ENCODE assay signal across 32 cellular contexts in the genomic region with DNA sequence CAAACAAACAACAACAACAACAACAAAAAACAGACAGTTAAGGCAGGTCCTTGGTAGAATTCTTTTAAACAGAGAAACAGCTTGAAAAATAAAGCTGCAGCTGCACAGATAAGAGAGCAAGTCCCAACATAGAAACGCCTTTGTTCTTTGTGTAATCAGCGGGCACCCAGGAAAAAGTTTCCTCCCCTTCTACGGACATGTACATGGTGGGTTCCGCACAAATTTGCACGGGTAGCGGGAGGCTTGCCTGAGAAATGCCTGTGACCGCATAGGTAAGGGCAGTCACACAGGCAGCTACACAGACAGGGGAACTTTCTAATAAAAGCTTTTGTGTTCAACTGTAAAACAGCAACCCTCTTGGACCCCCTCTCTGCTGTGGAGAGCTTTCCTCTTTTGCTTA. TPM values are rescaled to one million over a fixed set of nuclear protein-coding genes. Genes with fewer than 3 reads are reported as not detected.
"Had no signal": no experiment of that assay in that cellular context is flagged by ENCODE, and none has a peak within 500 bp of the region (broad histone marks: within the 10 kb centered on the region; RNA-seq: fewer than 3 reads in every experiment).

No MANE protein-coding gene starts in this region.

- H3K27ac Mint-ChIP-seq: mesothelial cell of epicardium; naive B cell; natural killer cell treated with Interleukin-12 subunit alpha and Interleukin-12 subunit beta and Interleukin-15 and Interleukin-18, amount 100 ng/mL, for 72 hours; stimulated activated memory B cell treated with anti-CD40 and anti-IgM and Interleukin-4, amounts not matched to agents 10 μg/mL and 1 μg/mL and 100 μg/mL, for 72 hours had no signal

- ATAC-seq: foreskin keratinocyte; gastroesophageal sphincter; heart left ventricle; left lung; mucosa of descending colon; natural killer cell treated with Interleukin-12 subunit alpha and Interleukin-12 subunit beta and Interleukin-15 and Interleukin-18, amount 100 ng/mL, for 72 hours; stimulated activated memory B cell treated with anti-CD40 and anti-IgM and Interleukin-4, amounts not matched to agents 10 μg/mL and 1 μg/mL and 100 μg/mL, for 72 hours; stimulated activated naive CD8-positive, alpha-beta T cell treated with anti-CD3 and anti-CD28 coated beads, Interleukin-15, Interleukin-2, amounts not matched to agents 100 U/mL and 50 U/mL, for 24 hours; upper lobe of right lung had no signal

- H3K4me3 ChIP-seq: coronary artery, esophagus muscularis mucosa, gastroesophageal sphincter, heart left ventricle, hepatocyte, left lung, mucosa of descending colon, prostate gland, right atrium auricular region, skin epidermis, spleen, thoracic aorta, transverse colon, upper lobe of right lung, uterus had no signal

- H3K36me3 ChIP-seq: esophagus muscularis mucosa, gastroesophageal sphincter, heart left ventricle, left lung, prostate gland, right atrium auricular region, spleen, thoracic aorta, transverse colon, upper lobe of right lung, uterus had no signal

- H3K9me3 ChIP-seq: gastroesophageal sphincter, left lung, mucosa of descending colon, prostate gland, thoracic aorta, transverse colon, upper lobe of right lung, uterus had no signal

- H3K4me3 Mint-ChIP-seq: mesothelial cell of epicardium; naive B cell; natural killer cell treated with Interleukin-12 subunit alpha and Interleukin-12 subunit beta and Interleukin-15 and Interleukin-18, amount 100 ng/mL, for 72 hours; stimulated activated memory B cell treated with anti-CD40 and anti-IgM and Interleukin-4, amounts not matched to agents 10 μg/mL and 1 μg/mL and 100 μg/mL, for 72 hours had no signal

- H3K27ac ChIP-seq: coronary artery, esophagus muscularis mucosa, foreskin keratinocyte, gastroesophageal sphincter, heart left ventricle, hepatocyte, left lung, prostate gland, right atrium auricular region, skin epidermis, spleen, thoracic aorta, transverse colon, upper lobe of right lung, uterus had no signal

- H3K9me3 Mint-ChIP-seq: natural killer cell treated with Interleukin-12 subunit alpha and Interleukin-12 subunit beta and Interleukin-15 and Interleukin-18, amount 100 ng/mL, for 72 hours had no signal

- DNase-seq: dermis blood vessel endothelial cell; effector memory CD4-positive, alpha-beta T cell; foreskin keratinocyte; heart left ventricle; kidney; left lung; mesenchymal stem cell; mucosa of descending colon; naive B cell; spleen; stimulated activated CD4-positive, alpha-beta T cell treated with anti-CD3 and anti-CD28 coated beads, Interleukin-4, amount 100 ng/mL, for 4 hours; stimulated activated naive CD8-positive, alpha-beta T cell treated with anti-CD3 and anti-CD28 coated beads, Interleukin-15, Interleukin-2, amounts not matched to agents 100 U/mL and 50 U/mL, for 24 hours; transverse colon; upper lobe of right lung; uterus had no signal

- H3K36me3 Mint-ChIP-seq: mesothelial cell of epicardium; natural killer cell treated with Interleukin-12 subunit alpha and Interleukin-12 subunit beta and Interleukin-15 and Interleukin-18, amount 100 ng/mL, for 72 hours had no signal

- H3K27me3 ChIP-seq: esophagus muscularis mucosa, foreskin keratinocyte, gastroesophageal sphincter, heart left ventricle, hepatocyte, left lung, right atrium auricular region, spleen, transverse colon, upper lobe of right lung, uterus had no signal

- H3K4me1 Mint-ChIP-seq: mesothelial cell of epicardium; naive B cell; stimulated activated memory B cell treated with anti-CD40 and anti-IgM and Interleukin-4, amounts not matched to agents 10 μg/mL and 1 μg/mL and 100 μg/mL, for 72 hours had no signal

- H3K4me1 ChIP-seq: esophagus muscularis mucosa, foreskin keratinocyte, gastroesophageal sphincter, left lung, prostate gland, right atrium auricular region, spleen, transverse colon, upper lobe of right lung, uterus had no signal

RNA-seq across cellular contexts. Expression of a gene that starts 25.7 kb away (rescaled TPM):
- total RNA-seq: dermis blood vessel endothelial cell; endothelial cell of umbilical vein; epithelial cell of proximal tubule; esophagus muscularis mucosa; fibroblast of lung; foreskin keratinocyte; gastroesophageal sphincter; heart left ventricle; hepatocyte; kidney; left lung; lower leg skin; lung microvascular endothelial cell; mesothelial cell of epicardium; mucosa of descending colon; natural killer cell treated with Interleukin-12 subunit alpha and Interleukin-12 subunit beta and Interleukin-15 and Interleukin-18, amount 100 ng/mL, for 72 hours; osteocyte; right atrium auricular region; spleen; thoracic aorta; transverse colon; upper lobe of right lung; uterus had no signal

RNA-seq across cellular contexts. Expression of a gene that starts 30.5 kb away (rescaled TPM):
- total RNA-seq: dermis blood vessel endothelial cell; endothelial cell of umbilical vein; epithelial cell of proximal tubule; esophagus muscularis mucosa; fibroblast of lung; foreskin keratinocyte; gastroesophageal sphincter; heart left ventricle; hepatocyte; kidney; left lung; lower leg skin; lung microvascular endothelial cell; mesothelial cell of epicardium; mucosa of descending colon; natural killer cell treated with Interleukin-12 subunit alpha and Interleukin-12 subunit beta and Interleukin-15 and Interleukin-18, amount 100 ng/mL, for 72 hours; osteocyte; prostate gland; right atrium auricular region; spleen; thoracic aorta; transverse colon; upper lobe of right lung; uterus had no signal

RNA-seq across cellular contexts. Expression of a gene that starts 35.4 kb away (rescaled TPM):
- total RNA-seq: dermis blood vessel endothelial cell; endothelial cell of umbilical vein; epithelial cell of proximal tubule; esophagus muscularis mucosa; fibroblast of lung; foreskin keratinocyte; gastroesophageal sphincter; heart left ventricle; hepatocyte; kidney; left lung; lower leg skin; lung microvascular endothelial cell; mesothelial cell of epicardium; mucosa of descending colon; natural killer cell treated with Interleukin-12 subunit alpha and Interleukin-12 subunit beta and Interleukin-15 and Interleukin-18, amount 100 ng/mL, for 72 hours; osteocyte; prostate gland; right atrium auricular region; spleen; thoracic aorta; transverse colon; upper lobe of right lung; uterus had no signal

RNA-seq across cellular contexts. Expression of a gene that starts 40.2 kb away (rescaled TPM):
- total RNA-seq: dermis blood vessel endothelial cell; endothelial cell of umbilical vein; epithelial cell of proximal tubule; esophagus muscularis mucosa; fibroblast of lung; foreskin keratinocyte; gastroesophageal sphincter; heart left ventricle; hepatocyte; kidney; left lung; lower leg skin; lung microvascular endothelial cell; mesothelial cell of epicardium; mucosa of descending colon; natural killer cell treated with Interleukin-12 subunit alpha and Interleukin-12 subunit beta and Interleukin-15 and Interleukin-18, amount 100 ng/mL, for 72 hours; osteocyte; prostate gland; right atrium auricular region; spleen; thoracic aorta; transverse colon; upper lobe of right lung; uterus had no signal
